In the genomic region with DNA sequence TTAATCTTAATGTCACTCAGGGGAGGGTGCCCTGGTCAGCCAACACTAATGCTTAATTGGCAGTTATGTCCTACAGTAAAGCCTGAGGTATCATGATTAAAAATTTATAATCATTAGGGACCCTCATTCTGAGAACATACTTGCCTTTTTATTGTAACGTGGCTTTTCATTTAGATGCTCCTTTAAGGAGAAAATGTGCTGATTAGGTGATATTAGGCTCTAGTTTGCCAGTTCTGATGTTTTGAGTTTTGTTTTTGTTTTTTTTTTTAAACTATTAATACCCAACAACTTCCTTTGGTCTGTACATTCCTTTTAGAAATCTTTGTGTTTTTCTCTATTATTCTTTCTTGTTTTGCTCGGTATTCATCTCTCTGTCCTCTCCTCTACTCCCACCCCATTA, we compare ENCODE assay signal across 31 cellular contexts.
"Had no signal": no experiment of that assay in that cellular context is flagged by ENCODE, and none has a peak within 500 bp of the region (broad histone marks: within the 10 kb centered on the region; RNA-seq: fewer than 3 reads in every experiment).

No MANE protein-coding gene starts in this region.

- H3K4me1 ChIP-seq: gastroesophageal sphincter, sigmoid colon, suprapubic skin, tibial artery, upper lobe of right lung had no signal

- H3K36me3 ChIP-seq: ovary had no signal

- H3K4me3 ChIP-seq: gastroesophageal sphincter, hepatocyte, left ventricle myocardium inferior, lung, mucosa of descending colon, ovary, sigmoid colon, suprapubic skin, tibial artery, upper lobe of right lung had no signal

- ATAC-seq: gastroesophageal sphincter; mucosa of descending colon; stimulated activated naive B cell treated with anti-CD40 and anti-IgM and Interleukin-4, amounts not matched to agents 10 μg/mL and 1 μg/mL and 100 μg/mL, for 72 hours; T-helper 17 cell; upper lobe of right lung had no signal

- H3K4me3 Mint-ChIP-seq: activated CD4-positive, alpha-beta memory T cell treated with anti-CD3 and anti-CD28 coated beads, Interleukin-2, amount 10 ng/mL, durations not matched to agents 7 days and 5 days; activated CD4-positive, alpha-beta T cell treated with anti-CD3 and anti-CD28 coated beads, Interleukin-2, amount 10 ng/mL, durations not matched to agents 7 days and 5 days; activated naive CD4-positive, alpha-beta T cell treated with anti-CD3 and anti-CD28 coated beads, Interleukin-2, amount 10 ng/mL, durations not matched to agents 7 days and 5 days; activated T-cell treated with anti-CD3 and anti-CD28 coated beads, Interleukin-2, amount 50 U/mL, for 24 hours; nephron progenitor cell; stimulated activated naive B cell treated with anti-CD40 and anti-IgM and Interleukin-4, amounts not matched to agents 10 μg/mL and 1 μg/mL and 100 μg/mL, for 72 hours; T-helper 17 cell had no signal

- H3K9me3 ChIP-seq: gastroesophageal sphincter, left ventricle myocardium inferior, mucosa of descending colon, neutrophil, ovary, sigmoid colon, suprapubic skin, tibial artery, upper lobe of right lung had no signal

- H3K27ac Mint-ChIP-seq: activated CD4-positive, alpha-beta memory T cell treated with anti-CD3 and anti-CD28 coated beads, Interleukin-2, amount 10 ng/mL, durations not matched to agents 7 days and 5 days; activated CD4-positive, alpha-beta T cell treated with anti-CD3 and anti-CD28 coated beads, Interleukin-2, amount 10 ng/mL, durations not matched to agents 7 days and 5 days; activated naive CD4-positive, alpha-beta T cell treated with anti-CD3 and anti-CD28 coated beads, Interleukin-2, amount 10 ng/mL, durations not matched to agents 7 days and 5 days; activated T-cell treated with anti-CD3 and anti-CD28 coated beads, Interleukin-2, amount 50 U/mL, for 24 hours; nephron progenitor cell; stimulated activated naive B cell treated with anti-CD40 and anti-IgM and Interleukin-4, amounts not matched to agents 10 μg/mL and 1 μg/mL and 100 μg/mL, for 72 hours had no signal

- H3K27me3 Mint-ChIP-seq: activated CD4-positive, alpha-beta memory T cell treated with anti-CD3 and anti-CD28 coated beads, Interleukin-2, amount 10 ng/mL, durations not matched to agents 7 days and 5 days; activated CD4-positive, alpha-beta T cell treated with anti-CD3 and anti-CD28 coated beads, Interleukin-2, amount 10 ng/mL, durations not matched to agents 7 days and 5 days; activated naive CD4-positive, alpha-beta T cell treated with anti-CD3 and anti-CD28 coated beads, Interleukin-2, amount 10 ng/mL, durations not matched to agents 7 days and 5 days; activated T-cell treated with anti-CD3 and anti-CD28 coated beads, Interleukin-2, amount 50 U/mL, for 24 hours; progenitor cell of endocrine pancreas; stimulated activated naive B cell treated with anti-CD40 and anti-IgM and Interleukin-4, amounts not matched to agents 10 μg/mL and 1 μg/mL and 100 μg/mL, for 72 hours; T-helper 17 cell had no signal

- DNase-seq: activated CD4-positive, alpha-beta memory T cell treated with anti-CD3 and anti-CD28 coated beads, Interleukin-2, amount 10 ng/mL, durations not matched to agents 7 days and 5 days; activated CD4-positive, alpha-beta T cell treated with anti-CD3 and anti-CD28 coated beads for 1 hour; activated CD4-positive, alpha-beta T cell treated with anti-CD3 and anti-CD28 coated beads, Interleukin-2, amount 10 ng/mL, durations not matched to agents 7 days and 5 days; activated CD8-positive, alpha-beta memory T cell treated with anti-CD3 and anti-CD28 coated beads, Interleukin-2, amount 50 U/mL, for 48 hours; activated gamma-delta T cell; activated naive CD4-positive, alpha-beta T cell treated with anti-CD3 and anti-CD28 coated beads, Interleukin-2, amount 10 ng/mL, durations not matched to agents 7 days and 5 days; activated T-cell treated with anti-CD3 and anti-CD28 coated beads, Interleukin-2, amount 50 U/mL, for 24 hours; amygdala; caudate nucleus; dermis blood vessel endothelial cell; effector CD4-positive, alpha-beta T cell; erythroblast; islet precursor cell; left ventricle myocardium inferior; mucosa of descending colon; nephron progenitor cell; ovary; sigmoid colon; stimulated activated CD4-positive, alpha-beta T cell treated with anti-CD3 and anti-CD28 coated beads, Interleukin-15, amount 100 ng/mL, for 24 hours; stimulated activated CD4-positive, alpha-beta T cell treated with anti-CD3 and anti-CD28 coated beads, Interleukin-2, amount 100 ng/mL, for 24 hours; stimulated activated naive B cell treated with anti-CD40 and anti-IgM and Interleukin-4, amounts not matched to agents 10 μg/mL and 1 μg/mL and 100 μg/mL, for 72 hours; T-helper 17 cell; T1000; tibial artery; upper lobe of right lung had no signal

- H3K27me3 ChIP-seq: gastroesophageal sphincter, hepatocyte, neutrophil, ovary, sigmoid colon, suprapubic skin, tibial artery, upper lobe of right lung had no signal

- H2AFZ ChIP-seq: hepatocyte had no signal

- H3K27ac ChIP-seq: gastroesophageal sphincter, hepatocyte, left ventricle myocardium inferior, neutrophil, ovary, sigmoid colon, suprapubic skin, tibial artery, upper lobe of right lung had no signal

- H3K4me1 Mint-ChIP-seq: activated naive CD4-positive, alpha-beta T cell treated with anti-CD3 and anti-CD28 coated beads, Interleukin-2, amount 10 ng/mL, durations not matched to agents 7 days and 5 days; nephron progenitor cell had no signal

- H3K4me2 ChIP-seq: hepatocyte had no signal

- H3K9me3 Mint-ChIP-seq: activated T-cell treated with anti-CD3 and anti-CD28 coated beads, Interleukin-2, amount 50 U/mL, for 24 hours had no signal
